In genomic region chr6:29749668-29750067, GRCh38 we compare ENCODE assay signal across 10 cellular contexts. TPM values are rescaled to one million over a fixed set of nuclear protein-coding genes. Genes with fewer than 3 reads are reported as not detected.
DNase-seq lines count a peak whose midpoint lies in the region; ATAC-seq and TF ChIP-seq lines count a peak whose summit lies in the region.
"Had no signal": no experiment of that assay in that cellular context is flagged by ENCODE, and none has a peak within 500 bp of the region (broad histone marks: within the 10 kb centered on the region; RNA-seq: fewer than 3 reads in every experiment).

No MANE protein-coding gene starts in this region.

- DNase-seq in chondrocyte (ENCODE audit: low spot score) (no peak), superior temporal gyrus (ENCODE audit: extremely low spot score) (no peak), NCI-H748 (lab: John Stamatoyannopoulos, UW; ENCODE audit: unreplicated experiment) (no peak)
- no peak for DNase-seq in natural killer cell treated with Interleukin-12 subunit alpha and Interleukin-12 subunit beta and Interleukin-15 and Interleukin-18, amount 100 ng/mL, for 72 hours (ENCODE audit: low spot score)
- DNase-seq: NCI-H510A treated with DMSO at 0.1 percent for 48 hours had no signal

- H3K36me3 ChIP-seq in ACC112 (ENCODE audit: insufficient read depth, low read length) = no peaks in the 10 kb centered on the region
- no peaks in the 10 kb centered on the region for H3K36me3 ChIP-seq in HUES6 (ENCODE audit: control insufficient read depth, insufficient read depth, low read length)

- H3K9me3 ChIP-seq in HUES6 (ENCODE audit: control insufficient read depth, insufficient read depth, low read depth, low read length) = no peaks in the 10 kb centered on the region

- H3K27me3 Mint-ChIP-seq in chondrocyte (ENCODE audit: low read depth) = no peaks in the 10 kb centered on the region
- H3K27me3 Mint-ChIP-seq in natural killer cell treated with Interleukin-12 subunit alpha and Interleukin-12 subunit beta and Interleukin-15 and Interleukin-18, amount 100 ng/mL, for 72 hours = no peaks in the 10 kb centered on the region

- H3K4me1 Mint-ChIP-seq in chondrocyte (ENCODE audit: low read depth) = peaks cover 37% of the 10 kb centered on the region
- H3K4me1 Mint-ChIP-seq in natural killer cell treated with Interleukin-12 subunit alpha and Interleukin-12 subunit beta and Interleukin-15 and Interleukin-18, amount 100 ng/mL, for 72 hours (ENCODE audit: low read depth in 2 of 2) = peaks cover 56 to 57% of the 10 kb centered on the region in 2 donors

- no peaks in the 10 kb centered on the region for H3K27me3 ChIP-seq in ACC112 (ENCODE audit: insufficient read depth, low read length)
- peaks cover 76% of the 10 kb centered on the region for H3K27me3 ChIP-seq in HUES6 (ENCODE audit: control insufficient read depth, insufficient read depth, low read length)

- H3K4me3 Mint-ChIP-seq in chondrocyte (ENCODE audit: unreplicated experiment) = peak overlapping the region; percentile 98
- peak overlapping the region; percentile 96 for H3K4me3 Mint-ChIP-seq in natural killer cell treated with Interleukin-12 subunit alpha and Interleukin-12 subunit beta and Interleukin-15 and Interleukin-18, amount 100 ng/mL, for 72 hours

- peak overlapping the region; percentile 81 for H3K4me3 ChIP-seq in ACC112 (ENCODE audit: low read depth, low read length)
- H3K4me3 ChIP-seq in HUES6 (ENCODE audit: low read depth, low read length) = peak overlapping the region; percentile 66

- H3K4me1 ChIP-seq in ACC112 (ENCODE audit: control insufficient read depth, insufficient read depth, low read length, unreplicated experiment) (peaks cover 6% of the 10 kb centered on the region), HUES6 (ENCODE audit: control insufficient read depth, insufficient read depth, low read length) (peaks cover 12% of the 10 kb centered on the region; the same call in 1 of the 2 replicates)

- no peak overlapping the region for H2AFZ ChIP-seq in ACC112 (ENCODE audit: low read length, unreplicated experiment)

- H3K27ac ChIP-seq in ACC112 (ENCODE audit: low read depth, low read length) = no peak overlapping the region
- H3K27ac ChIP-seq in HUES6 (ENCODE audit: low read depth, low read length) = no peak overlapping the region
- H3K27ac ChIP-seq: HL-60 had no signal

- no peak overlapping the region for H3K9ac ChIP-seq in HUES6 (ENCODE audit: low read length)

- ATAC-seq in natural killer cell treated with Interleukin-12 subunit alpha and Interleukin-12 subunit beta and Interleukin-15 and Interleukin-18, amount 100 ng/mL, for 72 hours = no peak
- ATAC-seq in HG03521 (IDR thresholded peaks at IDR 0.05; ENCODE audit: unreplicated experiment) = no peak
- ATAC-seq in GM21515 (IDR thresholded peaks at IDR 0.05; ENCODE audit: unreplicated experiment) = no peak

- no peaks in the 10 kb centered on the region for H3K9me3 Mint-ChIP-seq in chondrocyte (ENCODE audit: low read depth)
- no peaks in the 10 kb centered on the region for H3K9me3 Mint-ChIP-seq in natural killer cell treated with Interleukin-12 subunit alpha and Interleukin-12 subunit beta and Interleukin-15 and Interleukin-18, amount 100 ng/mL, for 72 hours

- H3K79me2 ChIP-seq in ACC112 (ENCODE audit: control insufficient read depth, insufficient read depth, low read length, unreplicated experiment) = peaks cover 3% of the 10 kb centered on the region

- TF ChIP-seq CTCF in chondrocyte (IDR thresholded peaks at IDR 0.05) = no peak

- peaks cover 2% of the 10 kb centered on the region for H3K36me3 Mint-ChIP-seq in chondrocyte (ENCODE audit: low read depth)
- H3K36me3 Mint-ChIP-seq in natural killer cell treated with Interleukin-12 subunit alpha and Interleukin-12 subunit beta and Interleukin-15 and Interleukin-18, amount 100 ng/mL, for 72 hours = no peaks in the 10 kb centered on the region

- H3K27ac Mint-ChIP-seq in chondrocyte (ENCODE audit: unreplicated experiment) = peak overlapping the region; percentile 22
- H3K27ac Mint-ChIP-seq in natural killer cell treated with Interleukin-12 subunit alpha and Interleukin-12 subunit beta and Interleukin-15 and Interleukin-18, amount 100 ng/mL, for 72 hours = peak overlapping the region; percentile 51 to 88

RNA-seq across cellular contexts. Expression of gene HLA-F, which starts 26.4 kb away (rescaled TPM):
- 5.1 to 6.6 TPM (median 6.4 TPM) in 3 replicates for total RNA-seq in chondrocyte
- total RNA-seq in natural killer cell treated with Interleukin-12 subunit alpha and Interleukin-12 subunit beta and Interleukin-15 and Interleukin-18, amount 100 ng/mL, for 72 hours = 100 to 1,000 TPM; 277 to 518 TPM

Comparison
In these comparisons a context has a peak if more than half of its experiments do, and no peak if none do; other contexts are left out.
1. RNA of gene HLA-F, which starts 26.4 kb away (total RNA-seq): 277 to 518 TPM in natural killer cell treated with Interleukin-12 subunit alpha and Interleukin-12 subunit beta and Interleukin-15 and Interleukin-18, amount 100 ng/mL, for 72 hours; 5.1 to 6.6 TPM in chondrocyte; every median in the first group is over 10 times any median in the second.